1 cellular context compared by ENCODE assay signal in genomic region chr6:324116-324728, GRCh38.
TF ChIP-seq lines count a peak whose summit lies in the region.

No MANE protein-coding gene starts in this region.

TF ChIP-seq in GM12878, 131 proteins besides CTCF, POLR2A, EP300 and RAD21 (continued from another document):
- no peak for TF ChIP-seq ZBTB4 (CRISPR knock-in tag; IDR thresholded peaks at IDR 0.05)
- no peak for TF ChIP-seq CEBPB (IDR thresholded peaks at IDR 0.05; ENCODE audit: borderline replicate concordance in 1 of 2, low read depth in 2 of 2, low read length in 2 of 2)
- TF ChIP-seq SUPT20H (IDR thresholded peaks at IDR 0.05; ENCODE audit: borderline replicate concordance, control insufficient read depth, low read depth, low read length) = no peak
- no peak for TF ChIP-seq CBX5 (IDR thresholded peaks at IDR 0.05; ENCODE audit: low read depth)
- no peak for TF ChIP-seq BRCA1 (IDR thresholded peaks at IDR 0.05; ENCODE audit: low read depth, low read length)
- no peak for TF ChIP-seq MTA3 (IDR thresholded peaks at IDR 0.05; ENCODE audit: borderline replicate concordance, low read length)
- TF ChIP-seq ATF3 (IDR thresholded peaks at IDR 0.05; ENCODE audit: borderline replicate concordance, extremely low read depth, low read depth, low read length) = no peak
- no peak for TF ChIP-seq SRF (IDR thresholded peaks at IDR 0.05; ENCODE audit: low read depth in 2 of 2, low read length in 2 of 2)
- TF ChIP-seq ETV6 (conservative IDR thresholded peaks at IDR 0.05 in 1 of 2, IDR thresholded peaks at IDR 0.05 in 1 of 2; ENCODE audit: borderline replicate concordance in 1 of 2, low read depth in 1 of 2) = no peak
- no peak for TF ChIP-seq TCF12 (IDR thresholded peaks at IDR 0.05; ENCODE audit: low read depth, low read length)
